1 cellular context compared by ENCODE assay signal in genomic region chr3:46916799-46917198, GRCh38.
TF ChIP-seq lines count a peak whose summit lies in the region.

No MANE protein-coding gene starts in this region.

TF ChIP-seq in IMR-90, 13 proteins besides CTCF, POLR2A, EP300 and RAD21:
- TF ChIP-seq NFE2L2 (IDR thresholded peaks at IDR 0.05; ENCODE audit: low read depth, low read length): no peak
- no peak for TF ChIP-seq RCOR1 (IDR thresholded peaks at IDR 0.05; ENCODE audit: insufficient replicate concordance, low read length)
- no peak for TF ChIP-seq CHD1 (IDR thresholded peaks at IDR 0.05; ENCODE audit: low read depth, low read length)
- no peak for TF ChIP-seq FOS (IDR thresholded peaks at IDR 0.05; ENCODE audit: low read depth, low read length)
- TF ChIP-seq MXI1 (IDR thresholded peaks at IDR 0.05; ENCODE audit: borderline replicate concordance, low read depth, low read length): no peak
- TF ChIP-seq USF2 (IDR thresholded peaks at IDR 0.05; ENCODE audit: low read depth, low read length): no peak
- no peak for TF ChIP-seq CEBPB (IDR thresholded peaks at IDR 0.05; ENCODE audit: low read depth, low read length)
- TF ChIP-seq RFX5 (IDR thresholded peaks at IDR 0.05; ENCODE audit: low read depth, low read length): no peak
- no peak for TF ChIP-seq SMC3 (IDR thresholded peaks at IDR 0.05; ENCODE audit: low read depth, low read length)
- no peak for TF ChIP-seq MAFK (IDR thresholded peaks at IDR 0.05; ENCODE audit: low read depth, low read length)
- TF ChIP-seq ELK1 (IDR thresholded peaks at IDR 0.05; ENCODE audit: borderline replicate concordance, low read depth, low read length): no peak
- no peak for TF ChIP-seq MAZ (IDR thresholded peaks at IDR 0.05; ENCODE audit: borderline replicate concordance, low read depth, low read length)
- TF ChIP-seq BHLHE40 (IDR thresholded peaks at IDR 0.05; ENCODE audit: low read depth, low read length): no peak
